In the genomic region with DNA sequence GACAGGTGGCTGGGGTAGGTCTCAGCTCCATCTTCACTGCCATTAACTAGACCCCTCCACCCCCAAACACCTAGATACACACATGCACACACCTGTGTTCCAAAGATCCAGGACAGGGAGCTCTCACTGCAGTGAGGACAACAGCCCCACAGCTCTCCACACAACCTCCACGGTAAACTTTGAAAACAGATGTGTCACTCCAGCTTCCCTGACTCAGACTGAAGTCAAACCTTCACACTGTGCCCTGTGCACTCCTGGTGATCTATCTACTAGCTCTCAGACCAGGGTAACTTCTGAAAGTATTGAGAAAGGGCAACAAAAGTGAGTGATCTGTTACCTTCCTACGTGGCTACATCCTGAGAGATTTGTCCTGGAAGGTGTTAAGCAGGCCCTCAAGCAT, we compare ENCODE assay signal across 28 cellular contexts.
"Had no signal": no experiment of that assay in that cellular context is flagged by ENCODE, and none has a peak within 500 bp of the region (broad histone marks: within the 10 kb centered on the region; RNA-seq: fewer than 3 reads in every experiment).

No MANE protein-coding gene starts in this region.

- H3K36me3 ChIP-seq: colonic mucosa, esophagus squamous epithelium, left lung, neural progenitor cell, prostate gland, right atrium auricular region, stomach, thyroid gland, vagina had no signal

- H3K27me3 Mint-ChIP-seq: dendritic cell treated with granulocyte-macrophage colony-stimulating factor and Interleukin-4, amounts not matched to agents 40 ng/mL and 50 ng/mL, for 4 days had no signal

- H3K36me3 Mint-ChIP-seq: naive thymus-derived CD4-positive, alpha-beta T cell; neural progenitor cell had no signal

- H3K27me3 ChIP-seq: colonic mucosa, esophagus squamous epithelium, hepatocyte, left lung, neural progenitor cell, stomach, thyroid gland, vagina had no signal

- H3K9me3 Mint-ChIP-seq: dendritic cell treated with granulocyte-macrophage colony-stimulating factor and Interleukin-4, amounts not matched to agents 40 ng/mL and 50 ng/mL, for 4 days had no signal

- H3K4me3 Mint-ChIP-seq: dendritic cell treated with granulocyte-macrophage colony-stimulating factor and Interleukin-4, amounts not matched to agents 40 ng/mL and 50 ng/mL, for 4 days; naive thymus-derived CD4-positive, alpha-beta T cell; nephron; neural progenitor cell had no signal

- H3K4me1 Mint-ChIP-seq: naive thymus-derived CD4-positive, alpha-beta T cell; nephron; neural progenitor cell had no signal

- H3K4me3 ChIP-seq: colonic mucosa, esophagus squamous epithelium, hepatocyte, left lung, neural progenitor cell, prostate gland, right atrium auricular region, smooth muscle cell, stomach, thyroid gland, vagina had no signal

- H3K4me1 ChIP-seq: colonic mucosa, esophagus squamous epithelium, left lung, neural progenitor cell, prostate gland, right atrium auricular region, stomach, thyroid gland, vagina had no signal

- ATAC-seq: left cardiac atrium; left lung; naive thymus-derived CD4-positive, alpha-beta T cell; sciatic nerve had no signal

- H3K9me3 ChIP-seq: colonic mucosa, esophagus squamous epithelium, left lung, prostate gland, right atrium auricular region, stomach, thyroid gland, vagina had no signal

- H3K27ac Mint-ChIP-seq: dendritic cell treated with granulocyte-macrophage colony-stimulating factor and Interleukin-4, amounts not matched to agents 40 ng/mL and 50 ng/mL, for 4 days; naive thymus-derived CD4-positive, alpha-beta T cell; nephron; neural progenitor cell had no signal

- H3K27ac ChIP-seq: colonic mucosa, esophagus squamous epithelium, hepatocyte, left lung, neural progenitor cell, prostate gland, right atrium auricular region, stomach, thyroid gland, vagina had no signal

- DNase-seq: colonic mucosa; effector CD8-positive, alpha-beta T cell; erythroblast; esophagus squamous epithelium; foreskin melanocyte; kidney; left cardiac atrium; left lung; mesenchymal stem cell; midbrain; naive thymus-derived CD4-positive, alpha-beta T cell; stimulated activated CD4-positive, alpha-beta T cell treated with anti-CD3 and anti-CD28 coated beads, Interleukin-12 subunit alpha, Interleukin-12 subunit beta, amount 100 ng/mL, for 4 hours; stimulated activated CD4-positive, alpha-beta T cell treated with anti-CD3 and anti-CD28 coated beads, Interleukin-1b, Interleukin-23, amount 100 ng/mL, for 48 hours; stimulated activated CD4-positive, alpha-beta T cell treated with anti-CD3 and anti-CD28 coated beads, Interleukin-4, amount 100 ng/mL, for 1 hour; stimulated activated CD8-positive, alpha-beta memory T cell treated with anti-CD3 and anti-CD28 coated beads, Interleukin-4, amount 100 ng/mL, for 48 hours; stimulated activated naive CD4-positive, alpha-beta T cell treated with Interleukin-2 at 50 U/mL for 16 hours; stomach; thyroid gland; trophoblast cell had no signal
